ENCODE assay signal across 13 cellular contexts in the genomic region with DNA sequence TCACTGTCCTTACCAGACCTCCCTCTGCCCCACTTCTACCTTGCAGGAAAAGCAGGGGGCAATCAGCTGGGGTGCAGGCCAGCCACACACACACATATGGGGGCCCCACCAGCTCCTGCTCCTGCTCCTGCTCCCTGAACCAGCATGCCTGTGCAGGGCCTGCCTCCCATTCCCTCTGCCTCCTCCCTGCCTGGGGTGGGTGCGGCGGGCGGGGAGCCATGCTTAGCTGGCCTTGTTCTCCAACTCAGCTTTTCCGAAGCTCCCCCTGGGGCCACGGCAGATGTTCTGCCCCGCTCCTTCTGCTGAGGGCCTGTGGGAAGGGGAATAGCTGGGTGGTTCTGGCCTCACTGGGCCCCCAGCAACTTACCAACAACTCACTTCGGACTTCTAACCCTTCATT.
DNase-seq lines count a peak whose midpoint lies in the region; ATAC-seq and TF ChIP-seq lines count a peak whose summit lies in the region.
"Had no signal": no experiment of that assay in that cellular context is flagged by ENCODE, and none has a peak within 500 bp of the region (broad histone marks: within the 10 kb centered on the region; RNA-seq: fewer than 3 reads in every experiment).

No MANE protein-coding gene starts in this region.

- TF ChIP-seq CTCF in CD14-positive monocyte (IDR thresholded peaks at IDR 0.05): no peak
- no peak for TF ChIP-seq CTCF in chondrocyte (IDR thresholded peaks at IDR 0.05)

- no peak overlapping the region for H3K27ac ChIP-seq in right cardiac atrium (ENCODE audit: low read length)

- H3K27me3 ChIP-seq in right cardiac atrium (ENCODE audit: control insufficient read depth, insufficient read depth): no peaks in the 10 kb centered on the region

- ATAC-seq in right cardiac atrium (no peak), sciatic nerve (peak; percentile 31)
- ATAC-seq: GM12878 had no signal

- no peak overlapping the region for H3K4me3 ChIP-seq in right cardiac atrium (ENCODE audit: low read length)
- H3K4me3 ChIP-seq: GM12878 had no signal

- H3K9me3 Mint-ChIP-seq in CD14-positive monocyte: peaks cover 0 to 21% (median 11%) of the 10 kb centered on the region in 7 donors
- H3K9me3 Mint-ChIP-seq in chondrocyte (ENCODE audit: low read depth): no peaks in the 10 kb centered on the region

- H3K4me3 Mint-ChIP-seq in CD14-positive monocyte (no peak overlapping the region), chondrocyte (ENCODE audit: unreplicated experiment) (no peak overlapping the region)
- H3K4me3 Mint-ChIP-seq: B cell; CD4-positive, alpha-beta memory T cell had no signal

- H3K27me3 Mint-ChIP-seq in CD14-positive monocyte (ENCODE audit: low read depth in 3 of 3) (peaks cover 0 to 2% (median 1%) of the 10 kb centered on the region in 3 donors), chondrocyte (ENCODE audit: low read depth) (no peaks in the 10 kb centered on the region)
- H3K27me3 Mint-ChIP-seq: B cell; CD4-positive, alpha-beta memory T cell had no signal

- H3K36me3 Mint-ChIP-seq in CD14-positive monocyte (no peaks in the 10 kb centered on the region), chondrocyte (ENCODE audit: low read depth) (peaks cover 1% of the 10 kb centered on the region)
- H3K36me3 Mint-ChIP-seq: CD4-positive, alpha-beta memory T cell had no signal

- H3K27ac Mint-ChIP-seq in CD14-positive monocyte: no peak overlapping the region
- H3K27ac Mint-ChIP-seq in chondrocyte (ENCODE audit: unreplicated experiment): no peak overlapping the region
- H3K27ac Mint-ChIP-seq: B cell had no signal

- 63% methylated on average over 7 of the region's 7 CpGs for WGBS in right cardiac atrium

- no peaks in the 10 kb centered on the region for H3K4me1 ChIP-seq in right cardiac atrium (ENCODE audit: control insufficient read depth, insufficient read depth, low read length)

- DNase-seq in CD14-positive monocyte (ENCODE audit: low spot score): peak; percentile 27
- peak; percentile 50 for DNase-seq in chondrocyte (ENCODE audit: low spot score)
- DNase-seq in right cardiac atrium: peak in 2 of 3 donors; percentile 28 to 46
- peak; percentile 42 for DNase-seq in sciatic nerve (ENCODE audit: low spot score)
- no peak for DNase-seq in cerebellar cortex (ENCODE audit: low spot score)
- DNase-seq in activated CD4-positive, alpha-beta T cell treated with anti-CD3 and anti-CD28 coated beads for 1 hour: no peak
- no peak for DNase-seq in hypothalamus (lab: John Stamatoyannopoulos, UW)
- DNase-seq: C1 segment of cervical spinal cord; CD4-positive, alpha-beta memory T cell; DMS79; HCEC 1CT had no signal

- no peaks in the 10 kb centered on the region for H3K9me3 ChIP-seq in right cardiac atrium (ENCODE audit: control insufficient read depth, low read length)

- H3K4me1 Mint-ChIP-seq in CD14-positive monocyte (no peaks in the 10 kb centered on the region), chondrocyte (ENCODE audit: low read depth) (no peaks in the 10 kb centered on the region)
- H3K4me1 Mint-ChIP-seq: B cell had no signal

- intact Hi-C loops in CD14-positive monocyte (cut with micrococcal nuclease) (no loop called here), right cardiac atrium (cut with DNase I) (no loop called here), sciatic nerve (cut with DNase I) (no loop called here)

Comparison
In these comparisons a context has a peak if more than half of its experiments do, and no peak if none do; other contexts are left out.
1. DNase-seq: peak in CD14-positive monocyte (single experiment), chondrocyte (single experiment), right cardiac atrium (2 of 3) and sciatic nerve (single experiment); none in cerebellar cortex (single experiment), activated CD4-positive, alpha-beta T cell treated with anti-CD3 and anti-CD28 coated beads for 1 hour (single experiment) and hypothalamus (0 of 51).